In the genomic region with DNA sequence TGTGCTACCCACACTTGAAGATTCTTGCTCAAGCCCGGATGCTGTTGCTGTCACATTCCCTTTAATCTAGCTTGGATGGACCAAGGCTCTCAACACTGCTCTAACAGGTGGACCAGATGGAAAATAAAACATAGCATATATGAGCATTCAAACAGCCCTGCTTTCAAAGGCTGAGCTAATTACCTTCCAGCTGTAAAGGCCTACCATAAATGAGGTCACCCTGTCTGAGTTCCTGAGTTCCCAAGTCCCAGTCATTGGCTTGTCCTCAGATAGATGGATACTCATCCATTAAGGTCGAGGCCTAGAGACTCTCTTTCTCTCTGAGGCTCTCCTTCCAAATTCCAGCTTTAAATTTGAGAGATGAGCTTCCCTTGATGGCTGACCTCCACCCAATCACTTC, we compare ENCODE assay signal across 6 cellular contexts.
"Had no signal": no experiment of that assay in that cellular context is flagged by ENCODE, and none has a peak within 500 bp of the region (broad histone marks: within the 10 kb centered on the region; RNA-seq: fewer than 3 reads in every experiment).

No MANE protein-coding gene starts in this region.

- H3K36me3 Mint-ChIP-seq: IgD-negative memory B cell had no signal

- ATAC-seq: HepG2, K562 had no signal

- H3K4me1 Mint-ChIP-seq: IgD-negative memory B cell had no signal

- H3K27ac Mint-ChIP-seq: IgD-negative memory B cell had no signal

- H3K4me3 ChIP-seq: K562 had no signal

- FAIRE-seq: HepG2, HTR-8/SVneo, K562 had no signal

- DNase-seq: IMR-90, KBM-7 had no signal

- H3K4me3 Mint-ChIP-seq: IgD-negative memory B cell had no signal
